ENCODE assay signal across 8 cellular contexts in genomic region chr5:71587709-71588532, GRCh38. TPM values are rescaled to one million over a fixed set of nuclear protein-coding genes. Genes with fewer than 3 reads are reported as not detected.
DNase-seq lines count a peak whose midpoint lies in the region; ATAC-seq and TF ChIP-seq lines count a peak whose summit lies in the region.

No MANE protein-coding gene starts in this region.

- peaks cover 57% of the 10 kb centered on the region for H3K79me2 ChIP-seq in Karpas-422 (ENCODE audit: low read length)

- intact Hi-C loops in body of pancreas (cut with DNase I) (no loop called here), lower lobe of right lung (cut with DNase I) (no loop called here)

- H3K9ac ChIP-seq in Karpas-422 (ENCODE audit: low read length), result peak overlapping the region; percentile 86

- H3K4me1 ChIP-seq in Karpas-422 (ENCODE audit: low read length), result peaks cover 26% of the 10 kb centered on the region
- H3K4me1 ChIP-seq in body of pancreas, result peaks cover 30% of the 10 kb centered on the region
- H3K4me1 ChIP-seq in lower lobe of right lung, result peaks cover 21% of the 10 kb centered on the region
- H3K4me1 ChIP-seq in tibial nerve, result peaks cover 0 to 36% (median 12%) of the 10 kb centered on the region in 4 donors

- H3K36me3 ChIP-seq in Karpas-422 (ENCODE audit: insufficient read depth, low read length) (peaks cover 7% of the 10 kb centered on the region; the same call in 1 of the 2 replicates), body of pancreas (replicated peaks in 1 of 2; ENCODE audit: insufficient read depth in 1 of 2, low read depth in 2 of 2) (no peaks in the 10 kb centered on the region), lower lobe of right lung (no peaks in the 10 kb centered on the region), tibial nerve (no peaks in the 10 kb centered on the region)

- H3K4me2 ChIP-seq in Karpas-422 (ENCODE audit: low read depth, low read length, poor library complexity, severe bottlenecking), result peak overlapping the region; percentile 85

- ATAC-seq in GM21529 (IDR thresholded peaks at IDR 0.05; ENCODE audit: unreplicated experiment) (peak; percentile 17), body of pancreas (peak; percentile 1), lower lobe of right lung (peak in 1 of 2 donors; percentile 15)

- H3K9me2 ChIP-seq in Karpas-422 (replicated peaks; ENCODE audit: insufficient read depth, low read length), result no peaks in the 10 kb centered on the region

- no peak for TF ChIP-seq EP300 in tibial nerve (IDR thresholded peaks at IDR 0.05)

- H3K27me3 ChIP-seq in Karpas-422 (ENCODE audit: low read length) (no peaks in the 10 kb centered on the region), body of pancreas (no peaks in the 10 kb centered on the region), lower lobe of right lung (ENCODE audit: low read depth) (no peaks in the 10 kb centered on the region), tibial nerve (no peaks in the 10 kb centered on the region)

- no peak for TF ChIP-seq CTCF in body of pancreas (IDR thresholded peaks at IDR 0.05)
- no peak for TF ChIP-seq CTCF in lower lobe of right lung (IDR thresholded peaks at IDR 0.05)
- TF ChIP-seq CTCF in tibial nerve (IDR thresholded peaks at IDR 0.05), result no peak

- no peaks in the 10 kb centered on the region for H4K20me1 ChIP-seq in Karpas-422 (ENCODE audit: insufficient read depth, low read depth, low read length)

- no peaks in the 10 kb centered on the region for H3K9me3 ChIP-seq in Karpas-422 (ENCODE audit: low read length)
- no peaks in the 10 kb centered on the region for H3K9me3 ChIP-seq in body of pancreas
- no peaks in the 10 kb centered on the region for H3K9me3 ChIP-seq in lower lobe of right lung
- H3K9me3 ChIP-seq in tibial nerve, result no peaks in the 10 kb centered on the region

- H3K27ac ChIP-seq in Karpas-422 (ENCODE audit: low read length) (peak overlapping the region; percentile 52), body of pancreas (peak overlapping the region; percentile 81 to 95 (median 92)), lower lobe of right lung (peak overlapping the region; percentile 85), tibial nerve (peak overlapping the region; percentile 61 to 92 (median 84))

- TF ChIP-seq POLR2A in body of pancreas (IDR thresholded peaks at IDR 0.05) (no peak), tibial nerve (IDR thresholded peaks at IDR 0.05) (no peak)

- H2AFZ ChIP-seq in Karpas-422 (ENCODE audit: low read length), result peak overlapping the region; percentile 15; the same call in 1 of the 2 replicates

- peak overlapping the region; percentile 99 for H3K4me3 ChIP-seq in GM08714 (ENCODE audit: low read length)
- H3K4me3 ChIP-seq in Karpas-422 (ENCODE audit: low read length), result peak overlapping the region; percentile 76
- H3K4me3 ChIP-seq in body of pancreas, result peak overlapping the region; percentile 45 to 73
- H3K4me3 ChIP-seq in lower lobe of right lung, result peak overlapping the region; percentile 80
- peak overlapping the region; percentile 71 to 90 (median 86) for H3K4me3 ChIP-seq in tibial nerve

- WGBS in body of pancreas, 2 donors, result 60 to 65% methylated on average over 18 to 19 of the region's 19 CpGs
- WGBS in tibial nerve, 2 donors, result 70 to 75% methylated on average over 19 of the region's 19 CpGs

- DNase-seq in Karpas-422, result no peak
- DNase-seq in body of pancreas, result peak in 2 of 4 donors; percentile 4 to 16
- no peak for DNase-seq in lower lobe of right lung
- no peak for DNase-seq in tibial nerve (ENCODE audit: low spot score in 2 of 2)
- no peak for DNase-seq in COR-L47 (lab: John Stamatoyannopoulos, UW)
- no peak for DNase-seq in AG20443 (ENCODE audit: low spot score)

RNA-seq across cellular contexts. Expression of gene MCCC2, which starts 0.8 kb away (rescaled TPM):
- total RNA-seq in Karpas-422 (2014; rRNA removed; shearing (Covaris generic); ENCODE audit: low replicate concordance), result 53.0 and 56.6 TPM in 2 replicates
- total RNA-seq in body of pancreas (10 to 100 TPM; 22.8 to 31.0 TPM), lower lobe of right lung (31.4 TPM), tibial nerve (10 to 100 TPM; 31.5 to 46.9 (median 37.6) TPM)
